In the genomic region with DNA sequence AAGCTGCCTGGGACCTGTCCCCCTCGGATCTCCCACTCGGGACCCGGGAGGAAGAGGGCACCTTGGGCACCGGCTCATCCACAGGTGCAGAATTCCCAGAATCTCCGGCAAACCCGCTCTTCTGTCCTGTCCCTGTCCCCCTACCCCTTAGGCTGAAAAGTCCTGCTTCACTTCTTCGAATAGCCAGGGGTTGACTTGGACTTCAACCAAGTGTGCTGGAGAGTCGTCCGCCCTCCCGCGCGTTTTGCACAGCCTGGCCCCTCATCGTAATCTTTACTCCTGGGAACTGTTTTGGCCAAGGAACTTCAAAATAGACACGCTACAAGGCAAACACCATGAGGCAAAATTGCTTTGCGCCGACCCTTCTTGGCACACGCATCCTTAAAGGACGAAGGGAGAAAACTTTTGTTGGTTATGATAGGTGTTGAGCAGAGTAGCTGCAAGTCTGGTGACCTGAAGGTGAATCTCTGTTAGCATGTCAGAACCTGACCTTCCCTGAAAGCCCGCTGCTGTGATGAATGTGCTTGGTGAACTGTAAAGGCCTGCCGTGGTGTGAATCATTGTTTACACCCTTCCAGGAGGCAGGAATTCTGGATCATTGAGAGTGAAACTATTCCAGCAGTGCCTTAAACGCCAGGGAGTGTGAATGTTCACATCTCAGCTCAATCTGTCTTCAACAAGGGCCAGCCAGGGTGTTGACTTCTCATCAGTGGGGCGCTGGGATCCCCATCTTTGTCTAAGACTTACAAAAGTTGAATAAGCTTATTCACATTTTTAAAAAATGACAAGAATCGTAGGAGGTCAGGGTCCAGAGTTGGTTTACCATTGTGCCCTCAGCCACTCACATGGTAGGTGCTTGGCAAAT, we compare ENCODE assay signal across 9 cellular contexts. TPM values are rescaled to one million over a fixed set of nuclear protein-coding genes. Genes with fewer than 3 reads are reported as not detected.
DNase-seq lines count a peak whose midpoint lies in the region; ATAC-seq and TF ChIP-seq lines count a peak whose summit lies in the region.
"Had no signal": no experiment of that assay in that cellular context is flagged by ENCODE, and none has a peak within 500 bp of the region (broad histone marks: within the 10 kb centered on the region; RNA-seq: fewer than 3 reads in every experiment).

No MANE protein-coding gene starts in this region.

- WGBS in thymus, result 64% methylated on average over 23 of the region's 23 CpGs

- peaks cover 9% of the 10 kb centered on the region for H3K9me3 Mint-ChIP-seq in activated naive CD8-positive, alpha-beta T cell treated with anti-CD3 and anti-CD28 coated beads, Interleukin-2, amount 50 U/mL, for 24 hours

- H3K4me1 ChIP-seq in HUES6 (ENCODE audit: control insufficient read depth, insufficient read depth, low read length) (peaks cover 14% of the 10 kb centered on the region; the same call in 1 of the 2 replicates), thymus (ENCODE audit: control insufficient read depth, insufficient read depth, low read length) (no peaks in the 10 kb centered on the region)

- peaks cover 6% of the 10 kb centered on the region; the same call in 1 of the 2 replicates for H3K9me3 ChIP-seq in HUES6 (ENCODE audit: control insufficient read depth, insufficient read depth, low read depth, low read length)
- peaks cover 3% of the 10 kb centered on the region for H3K9me3 ChIP-seq in thymus (ENCODE audit: control insufficient read depth)
- H3K9me3 ChIP-seq: neutrophil had no signal

- peak; percentile 10 for DNase-seq in COR-L47 (lab: John Stamatoyannopoulos, UW)
- no peak for DNase-seq in activated naive CD8-positive, alpha-beta T cell treated with anti-CD3 and anti-CD28 coated beads, Interleukin-2, amount 50 U/mL, for 24 hours
- DNase-seq in kidney epithelial cell (ENCODE audit: low read depth), result peak; percentile 61
- DNase-seq in posterior vena cava (ENCODE audit: low spot score), result no peak

- H3K27me3 Mint-ChIP-seq in activated naive CD8-positive, alpha-beta T cell treated with anti-CD3 and anti-CD28 coated beads, Interleukin-2, amount 50 U/mL, for 24 hours, result peaks cover 37% of the 10 kb centered on the region

- H3K9ac ChIP-seq in HUES6 (ENCODE audit: low read length), result no peak overlapping the region

- no peak overlapping the region for H3K27ac Mint-ChIP-seq in activated naive CD8-positive, alpha-beta T cell treated with anti-CD3 and anti-CD28 coated beads, Interleukin-2, amount 50 U/mL, for 24 hours

- intact Hi-C loops in posterior vena cava (cut with DNase I), result loop anchor here in 1 of 2 donors (10.0 kb wide), 1 partner anchor 87 kb away; no protein-coding TSS in a partner anchor

- H3K4me1 Mint-ChIP-seq in activated naive CD8-positive, alpha-beta T cell treated with anti-CD3 and anti-CD28 coated beads, Interleukin-2, amount 50 U/mL, for 24 hours, result peaks cover 8% of the 10 kb centered on the region

- H3K36me3 ChIP-seq in HUES6 (ENCODE audit: control insufficient read depth, insufficient read depth, low read length) (no peaks in the 10 kb centered on the region), kidney epithelial cell (ENCODE audit: control insufficient read depth, insufficient read depth, low read length) (no peaks in the 10 kb centered on the region), thymus (ENCODE audit: control insufficient read depth, insufficient read depth) (no peaks in the 10 kb centered on the region)
- H3K36me3 ChIP-seq: neutrophil had no signal

- peak overlapping the region; percentile 59 for H3K4me3 Mint-ChIP-seq in activated naive CD8-positive, alpha-beta T cell treated with anti-CD3 and anti-CD28 coated beads, Interleukin-2, amount 50 U/mL, for 24 hours

- TF ChIP-seq CTCF in kidney epithelial cell (IDR thresholded peaks at IDR 0.05; ENCODE audit: insufficient read depth, low read length, poor library complexity, severe bottlenecking), result no peak

- H3K27ac ChIP-seq in HUES6 (ENCODE audit: low read depth, low read length) (no peak overlapping the region), thymus (ENCODE audit: low read depth) (peak overlapping the region; percentile 15)
- H3K27ac ChIP-seq: neutrophil had no signal

- H3K36me3 Mint-ChIP-seq in activated naive CD8-positive, alpha-beta T cell treated with anti-CD3 and anti-CD28 coated beads, Interleukin-2, amount 50 U/mL, for 24 hours (ENCODE audit: low read depth), result no peaks in the 10 kb centered on the region

- peaks cover 31% of the 10 kb centered on the region for H3K27me3 ChIP-seq in HUES6 (ENCODE audit: control insufficient read depth, insufficient read depth, low read length)
- H3K27me3 ChIP-seq in kidney epithelial cell (ENCODE audit: control insufficient read depth, insufficient read depth, low read length), result peaks cover 3% of the 10 kb centered on the region
- no peaks in the 10 kb centered on the region for H3K27me3 ChIP-seq in thymus (ENCODE audit: control insufficient read depth, insufficient read depth)

- ATAC-seq in activated naive CD8-positive, alpha-beta T cell treated with anti-CD3 and anti-CD28 coated beads, Interleukin-2, amount 50 U/mL, for 24 hours, result no peak
- ATAC-seq in HG02840 (IDR thresholded peaks at IDR 0.05; ENCODE audit: low FRiP score, unreplicated experiment) (no peak), HG02938 (IDR thresholded peaks at IDR 0.05; ENCODE audit: unreplicated experiment) (no peak)

- H3K4me3 ChIP-seq in HUES6 (ENCODE audit: low read depth, low read length) (peak overlapping the region; percentile 61), kidney epithelial cell (ENCODE audit: low read depth, low read length) (peak overlapping the region; percentile 49), thymus (ENCODE audit: low read length) (peak overlapping the region; percentile 86)

RNA-seq across cellular contexts. Expression of a gene that starts 0.6 kb away (rescaled TPM):
- total RNA-seq in kidney epithelial cell (0.82 and 1.1 TPM in 2 replicates), posterior vena cava (10 to 100 TPM; 56.9 to 61.5 TPM)
- 6.1 TPM for polyA plus RNA-seq in thymus

Comparison
In these comparisons a context has a peak if more than half of its experiments do, and no peak if none do; other contexts are left out.
1. DNase-seq: peak in COR-L47 (single experiment) and kidney epithelial cell (single experiment); none in activated naive CD8-positive, alpha-beta T cell treated with anti-CD3 and anti-CD28 coated beads, Interleukin-2, amount 50 U/mL, for 24 hours (single experiment) and posterior vena cava (single experiment).
2. RNA of a gene that starts 0.6 kb away (total RNA-seq): 56.9 to 61.5 TPM in posterior vena cava; 0.82 to 1.1 TPM in kidney epithelial cell; every median in the first group is over 10 times any median in the second.
3. Peak in every context shown above with its lines, with median percentiles within 50 percentile points of each other: H3K4me3 ChIP-seq.